Comparison of ENCODE assay signal across 17 cellular contexts in the genomic region with DNA sequence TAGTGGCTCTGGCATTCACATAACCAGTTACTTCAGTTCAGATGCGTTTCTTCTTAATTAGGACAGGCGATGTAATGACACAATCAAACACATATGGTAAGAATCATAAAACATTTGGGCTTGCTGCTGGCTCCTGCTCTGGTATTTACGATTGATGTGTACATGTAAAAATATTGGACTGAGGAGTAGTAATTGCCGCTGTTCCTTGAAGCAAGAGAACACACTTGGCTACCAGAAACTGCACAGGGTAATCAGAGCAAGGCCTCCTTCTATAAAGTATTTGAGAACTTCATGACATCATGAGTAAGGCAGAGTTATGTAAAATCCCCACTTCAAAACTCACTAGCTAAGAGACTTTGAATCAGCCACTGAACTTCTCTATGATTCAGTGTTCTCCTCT.
"Had no signal": no experiment of that assay in that cellular context is flagged by ENCODE, and none has a peak within 500 bp of the region (broad histone marks: within the 10 kb centered on the region; RNA-seq: fewer than 3 reads in every experiment).

No MANE protein-coding gene starts in this region.

- DNase-seq: activated CD4-positive, alpha-beta T cell treated with anti-CD3 and anti-CD28 coated beads, Interleukin-2, amount 10 ng/mL, durations not matched to agents 7 days and 5 days; activated CD8-positive, alpha-beta memory T cell treated with anti-CD3 and anti-CD28 coated beads for 24 hours; activated naive CD4-positive, alpha-beta T cell; activated naive CD8-positive, alpha-beta T cell treated with anti-CD3 and anti-CD28 coated beads, Interleukin-2, amount 10 ng/mL, durations not matched to agents 7 days and 5 days; anterior cingulate cortex; cerebellar nuclear complex; effector CD8-positive, alpha-beta T cell; hippocampal formation; left ventricle myocardium inferior; mucosa of descending colon; naive thymus-derived CD4-positive, alpha-beta T cell; stimulated activated CD4-positive, alpha-beta T cell treated with anti-CD3 and anti-CD28 coated beads, Interleukin-2, amount 100 ng/mL, for 48 hours; stimulated activated naive B cell treated with anti-CD40 and anti-IgM and Interleukin-4, amounts not matched to agents 10 μg/mL and 1 μg/mL and 100 μg/mL, for 72 hours; tibial artery had no signal

- H3K27ac ChIP-seq: breast epithelium, epithelial cell of prostate, left ventricle myocardium inferior, neutrophil, tibial artery had no signal

- H3K27me3 ChIP-seq: breast epithelium, neutrophil, tibial artery had no signal

- H3K4me1 ChIP-seq: breast epithelium, left ventricle myocardium inferior had no signal

- H3K4me3 ChIP-seq: breast epithelium, left ventricle myocardium inferior, mucosa of descending colon, tibial artery had no signal

- H3K9me3 ChIP-seq: breast epithelium, left ventricle myocardium inferior, mucosa of descending colon, neutrophil, tibial artery had no signal

- ATAC-seq: mucosa of descending colon; naive thymus-derived CD4-positive, alpha-beta T cell; stimulated activated naive B cell treated with anti-CD40 and anti-IgM and Interleukin-4, amounts not matched to agents 10 μg/mL and 1 μg/mL and 100 μg/mL, for 72 hours had no signal

- H3K36me3 ChIP-seq: breast epithelium, left ventricle myocardium inferior, neutrophil, tibial artery had no signal
